In the genomic region with DNA sequence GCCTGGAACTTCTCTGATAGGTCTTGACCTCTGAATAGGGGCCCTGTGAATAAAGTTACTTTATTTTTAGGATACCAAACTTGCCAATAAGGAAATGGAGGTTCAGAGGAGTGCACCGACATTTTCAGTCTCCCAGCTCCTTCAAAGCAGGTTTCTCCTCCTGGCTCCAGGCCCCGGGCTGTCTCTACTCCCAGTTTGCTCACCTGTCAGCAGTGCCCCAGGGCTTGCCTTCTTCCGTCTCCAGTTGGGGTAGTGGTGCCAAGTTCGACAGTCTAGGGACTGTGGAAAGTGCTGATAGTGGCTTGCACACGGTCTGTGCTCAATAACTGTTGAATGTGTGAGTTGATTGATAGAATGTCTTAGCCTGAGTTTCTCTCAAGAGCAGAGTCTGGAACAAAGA, we compare ENCODE assay signal across 26 cellular contexts.
"Had no signal": no experiment of that assay in that cellular context is flagged by ENCODE, and none has a peak within 500 bp of the region (broad histone marks: within the 10 kb centered on the region; RNA-seq: fewer than 3 reads in every experiment).

No MANE protein-coding gene starts in this region.

- H3K27me3 ChIP-seq: colonic mucosa, thyroid gland, upper lobe of left lung had no signal

- DNase-seq: activated CD4-positive, alpha-beta T cell treated with anti-CD3 and anti-CD28 coated beads for 1 hour; activated CD4-positive, alpha-beta T cell treated with anti-CD3 and anti-CD28 coated beads, Interleukin-2, amount 50 U/mL, for 1 hour; activated CD8-positive, alpha-beta T cell treated with anti-CD3 and anti-CD28 coated beads for 36 hours; activated naive CD4-positive, alpha-beta T cell; activated T-cell treated with anti-CD3 and anti-CD28 coated beads, Interleukin-2, amount 50 U/mL, for 4 hours; colonic mucosa; effector memory CD4-positive, alpha-beta T cell; erythroblast; gastrocnemius medialis; glutamatergic neuron; islet precursor cell; left ventricle myocardium inferior; mesendoderm; mucosa of descending colon; psoas muscle; stimulated activated CD4-positive, alpha-beta T cell treated with anti-CD3 and anti-CD28 coated beads, Interleukin-2, amount 100 ng/mL, for 48 hours; substantia nigra; T-cell; thyroid gland; upper lobe of left lung had no signal

- H3K9me3 ChIP-seq: colonic mucosa, gastrocnemius medialis, mucosa of descending colon, psoas muscle, thyroid gland, upper lobe of left lung had no signal

- FAIRE-seq: bronchial epithelial cell had no signal

- H3K4me1 ChIP-seq: colonic mucosa, gastrocnemius medialis, left ventricle myocardium inferior, psoas muscle, thyroid gland, upper lobe of left lung had no signal

- H3K27ac ChIP-seq: colonic mucosa, gastrocnemius medialis, left ventricle myocardium inferior, psoas muscle, thyroid gland, upper lobe of left lung had no signal

- H3K36me3 ChIP-seq: colonic mucosa, gastrocnemius medialis, left ventricle myocardium inferior, thyroid gland, upper lobe of left lung had no signal

- H3K4me3 ChIP-seq: colonic mucosa, gastrocnemius medialis, left ventricle myocardium inferior, lung, mucosa of descending colon, psoas muscle, thyroid gland, upper lobe of left lung had no signal

- ATAC-seq: activated CD8-positive, alpha-beta T cell treated with anti-CD3 and anti-CD28 coated beads for 36 hours; activated naive CD4-positive, alpha-beta T cell treated with anti-CD3 and anti-CD28 coated beads, Interleukin-2, amount 50 U/mL, for 72 hours; activated T-cell treated with anti-CD3 and anti-CD28 coated beads, Interleukin-2, amount 50 U/mL, for 4 hours; activated T-helper 17 cell treated with anti-CD3 and anti-CD28 coated beads, Interleukin-2, amount 50 U/mL, for 72 hours; gastrocnemius medialis; mucosa of descending colon; psoas muscle; stimulated activated effector memory CD8-positive, alpha-beta T cell treated with anti-CD3 and anti-CD28 coated beads, Interleukin-12 subunit alpha, Interleukin-12 subunit beta, amount 100 ng/mL, for 72 hours; T-cell; WTC11 had no signal
